In genomic region chr6:56091159-56091869, GRCh38 we compare ENCODE assay signal across 9 cellular contexts.
DNase-seq lines count a peak whose midpoint lies in the region; ATAC-seq and TF ChIP-seq lines count a peak whose summit lies in the region.
"Had no signal": no experiment of that assay in that cellular context is flagged by ENCODE, and none has a peak within 500 bp of the region (broad histone marks: within the 10 kb centered on the region; RNA-seq: fewer than 3 reads in every experiment).

No MANE protein-coding gene starts in this region.

- H3K9me3 ChIP-seq in right cardiac atrium (ENCODE audit: control insufficient read depth, low read length) = no peaks in the 10 kb centered on the region

- no peak for TF ChIP-seq CTCF in WTC11 (IDR thresholded peaks at IDR 0.05)

- H3K9me3 Mint-ChIP-seq in WTC11 = peaks cover 19% of the 10 kb centered on the region

- 42% methylated on average over 3 of the region's 3 CpGs for WGBS in right cardiac atrium

- peaks cover 2% of the 10 kb centered on the region for H3K4me1 ChIP-seq in right cardiac atrium (ENCODE audit: control insufficient read depth, insufficient read depth, low read length)

- ATAC-seq in WTC11 (peak; percentile 47; the same call in 1 of the 2 replicates), right cardiac atrium (peak; percentile 60 to 63), HG03159 (IDR thresholded peaks at IDR 0.05; ENCODE audit: unreplicated experiment) (no peak)
- no peak for ATAC-seq in activated CD4-positive, CD25-positive, alpha-beta regulatory T cell treated with anti-CD3 and anti-CD28 coated beads, Interleukin-2, amount 50 U/mL, for 24 hours
- ATAC-seq: effector memory CD8-positive, alpha-beta T cell had no signal

- CTCF ChIA-PET in WTC11 (lab: Charles Lee) = interaction anchor here (0.7 kb wide), 1 partner anchor 92 kb away, joined by 3 read pairs; no protein-coding TSS in a partner anchor

- intact Hi-C loops in right cardiac atrium (cut with DNase I) = no loop called here

- H3K4me3 Mint-ChIP-seq in WTC11 = no peak overlapping the region
- H3K4me3 Mint-ChIP-seq: effector memory CD8-positive, alpha-beta T cell had no signal

- H3K27ac Mint-ChIP-seq in WTC11 = peak overlapping the region; percentile 71; the same call in 1 of the 2 replicates
- H3K27ac Mint-ChIP-seq: effector memory CD8-positive, alpha-beta T cell had no signal

- peaks cover 9% of the 10 kb centered on the region for H3K4me1 Mint-ChIP-seq in WTC11

- POLR2A ChIA-PET in WTC11 (lab: Charles Lee) = no interaction called here

- H3K27me3 ChIP-seq in right cardiac atrium (ENCODE audit: control insufficient read depth, insufficient read depth) = no peaks in the 10 kb centered on the region

- peak; percentile 71 for DNase-seq in A172 (ENCODE audit: low spot score)
- peak; percentile 54 for DNase-seq in HS-5 (ENCODE audit: low read depth)
- no peak for DNase-seq in WTC11 (ENCODE audit: low spot score)
- no peak for DNase-seq in right cardiac atrium
- no peak for DNase-seq in activated T-cell treated with anti-CD3 and anti-CD28 coated beads, Interleukin-2, amount 50 U/mL, for 48 hours
- DNase-seq in mucosa of gallbladder (ENCODE audit: low spot score) = no peak
- DNase-seq: effector memory CD8-positive, alpha-beta T cell had no signal

- peak overlapping the region; percentile 86 for H3K27ac ChIP-seq in right cardiac atrium (ENCODE audit: low read length)

- peaks cover 11% of the 10 kb centered on the region for H3K36me3 Mint-ChIP-seq in WTC11

- H3K27me3 Mint-ChIP-seq in WTC11 (ENCODE audit: low read depth) = no peaks in the 10 kb centered on the region
- H3K27me3 Mint-ChIP-seq: effector memory CD8-positive, alpha-beta T cell had no signal

- H3K4me3 ChIP-seq in right cardiac atrium (ENCODE audit: low read length) = peak overlapping the region; percentile 48

TF ChIP-seq in WTC11, 78 proteins besides CTCF, POLR2A, EP300 and RAD21:
- TF ChIP-seq GABPB1 (CRISPR knock-in tag; IDR thresholded peaks at IDR 0.05) (peak; percentile 95), SMAD4 (CRISPR knock-in tag; IDR thresholded peaks at IDR 0.05) (no peak)

Comparison
In these comparisons a context has a peak if more than half of its experiments do, and no peak if none do; other contexts are left out.
1. DNase-seq: peak in A172 (single experiment) and HS-5 (single experiment); none in WTC11 (single experiment), right cardiac atrium (0 of 3), activated T-cell treated with anti-CD3 and anti-CD28 coated beads, Interleukin-2, amount 50 U/mL, for 48 hours (0 of 2) and mucosa of gallbladder (single experiment).
2. ATAC-seq: peak in WTC11 (single experiment) and right cardiac atrium (2 of 2); none in HG03159 (single experiment) and activated CD4-positive, CD25-positive, alpha-beta regulatory T cell treated with anti-CD3 and anti-CD28 coated beads, Interleukin-2, amount 50 U/mL, for 24 hours (0 of 2).